In genomic region chr11:105699203-105699602, GRCh38 we compare ENCODE assay signal across 15 cellular contexts.
"Had no signal": no experiment of that assay in that cellular context is flagged by ENCODE, and none has a peak within 500 bp of the region (broad histone marks: within the 10 kb centered on the region; RNA-seq: fewer than 3 reads in every experiment).

No MANE protein-coding gene starts in this region.

- H3K4me3 ChIP-seq: esophagus muscularis mucosa, thoracic aorta had no signal

- H3K4me1 ChIP-seq: parathyroid adenoma had no signal

- H2AFZ ChIP-seq: parathyroid adenoma had no signal

- H3K79me2 ChIP-seq: parathyroid adenoma had no signal

- H3K9ac ChIP-seq: parathyroid adenoma had no signal

- H3K4me3 Mint-ChIP-seq: activated naive CD8-positive, alpha-beta T cell treated with anti-CD3 and anti-CD28 coated beads, Interleukin-2, amount 10 ng/mL, durations not matched to agents 7 days and 5 days; activated T-helper 1 cell treated with anti-CD3 and anti-CD28 coated beads, Interleukin-12 subunit alpha, Interleukin-12 subunit beta, Interleukin-2, Interleukin-4 antibody, amounts not matched to agents 30 ng/mL and 10 ng/mL and 1 ng/mL, durations not matched to agents 14 hours and 24 hours and 36 hours; naive thymus-derived CD8-positive, alpha-beta T cell had no signal

- H3K9me3 Mint-ChIP-seq: activated naive CD8-positive, alpha-beta T cell treated with anti-CD3 and anti-CD28 coated beads, Interleukin-2, amount 10 ng/mL, durations not matched to agents 7 days and 5 days; activated T-helper 1 cell treated with anti-CD3 and anti-CD28 coated beads, Interleukin-12 subunit alpha, Interleukin-12 subunit beta, Interleukin-2, Interleukin-4 antibody, amounts not matched to agents 30 ng/mL and 10 ng/mL and 1 ng/mL, durations not matched to agents 14 hours and 24 hours and 36 hours had no signal

- H3K27me3 Mint-ChIP-seq: activated naive CD8-positive, alpha-beta T cell treated with anti-CD3 and anti-CD28 coated beads, Interleukin-2, amount 10 ng/mL, durations not matched to agents 7 days and 5 days had no signal

- H3K4me1 Mint-ChIP-seq: activated naive CD8-positive, alpha-beta T cell treated with anti-CD3 and anti-CD28 coated beads, Interleukin-2, amount 10 ng/mL, durations not matched to agents 7 days and 5 days had no signal

- H3K27me3 ChIP-seq: brain microvascular endothelial cell, esophagus muscularis mucosa had no signal

- H3K36me3 ChIP-seq: brain microvascular endothelial cell, esophagus muscularis mucosa, thoracic aorta had no signal

- DNase-seq: activated naive CD8-positive, alpha-beta T cell treated with anti-CD3 and anti-CD28 coated beads, Interleukin-2, amount 10 ng/mL, durations not matched to agents 7 days and 5 days; anterior cingulate cortex; brain microvascular endothelial cell; cortex of kidney; effector CD4-positive, alpha-beta T cell; kidney glomerular epithelial cell; left ventricle myocardium superior; mesenchymal stem cell; naive thymus-derived CD8-positive, alpha-beta T cell; stimulated activated CD4-positive, alpha-beta T cell treated with anti-CD3 and anti-CD28 coated beads, Interleukin-12 subunit alpha, Interleukin-12 subunit beta, amount 100 ng/mL, for 4 hours; stimulated activated CD4-positive, alpha-beta T cell treated with anti-CD3 and anti-CD28 coated beads, Interleukin-2, amount 100 ng/mL, for 24 hours had no signal

- H3K27ac ChIP-seq: brain microvascular endothelial cell, esophagus muscularis mucosa, parathyroid adenoma, thoracic aorta had no signal

- ATAC-seq: left ventricle myocardium superior; naive thymus-derived CD8-positive, alpha-beta T cell had no signal

- H3K9me3 ChIP-seq: esophagus muscularis mucosa, thoracic aorta had no signal

- H3K27ac Mint-ChIP-seq: activated naive CD8-positive, alpha-beta T cell treated with anti-CD3 and anti-CD28 coated beads, Interleukin-2, amount 10 ng/mL, durations not matched to agents 7 days and 5 days; activated T-helper 1 cell treated with anti-CD3 and anti-CD28 coated beads, Interleukin-12 subunit alpha, Interleukin-12 subunit beta, Interleukin-2, Interleukin-4 antibody, amounts not matched to agents 30 ng/mL and 10 ng/mL and 1 ng/mL, durations not matched to agents 14 hours and 24 hours and 36 hours; naive thymus-derived CD8-positive, alpha-beta T cell had no signal
